In genomic region chr7:44962483-44963251, GRCh38 we compare ENCODE assay signal across 8 cellular contexts. TPM values are rescaled to one million over a fixed set of nuclear protein-coding genes. Genes with fewer than 3 reads are reported as not detected.
DNase-seq lines count a peak whose midpoint lies in the region; ATAC-seq lines count a peak whose summit lies in the region.

No MANE protein-coding gene starts in this region.

- intact Hi-C loops in left ventricle myocardium superior (cut with micrococcal nuclease) (no loop called here), sciatic nerve (cut with DNase I) (loop anchor here (10.0 kb wide), 1 partner anchor 172 kb away; no protein-coding TSS in a partner anchor)

- H3K36me3 Mint-ChIP-seq in activated CD8-positive, alpha-beta T cell treated with anti-CD3 and anti-CD28 coated beads, Interleukin-2, amount 10 ng/mL, durations not matched to agents 7 days and 5 days (ENCODE audit: low read depth): peaks cover 47% of the 10 kb centered on the region

- no peak overlapping the region for H3K27ac Mint-ChIP-seq in activated CD8-positive, alpha-beta T cell treated with anti-CD3 and anti-CD28 coated beads, Interleukin-2, amount 10 ng/mL, durations not matched to agents 7 days and 5 days

- ATAC-seq in activated CD8-positive, alpha-beta T cell treated with anti-CD3 and anti-CD28 coated beads, Interleukin-2, amount 10 ng/mL, durations not matched to agents 7 days and 5 days: no peak
- ATAC-seq in left ventricle myocardium superior (peak; percentile 74), sciatic nerve (peak; percentile 75), GM18868 (IDR thresholded peaks at IDR 0.05; ENCODE audit: unreplicated experiment) (no peak)

- CTCF ChIA-PET in activated CD8-positive, alpha-beta T cell treated with anti-CD3 and anti-CD28 coated beads, Interleukin-2, amount 10 ng/mL, durations not matched to agents 7 days and 5 days (lab: Charles Lee): interaction anchor here (0.7 kb wide), 1 partner anchor 11 kb away, joined by 3 read pairs; no protein-coding TSS in a partner anchor

- POLR2A ChIA-PET in activated CD8-positive, alpha-beta T cell treated with anti-CD3 and anti-CD28 coated beads, Interleukin-2, amount 10 ng/mL, durations not matched to agents 7 days and 5 days (lab: Charles Lee): interaction anchor here (1.2 to 6.7 kb wide), 3 partner anchors 10 to 78 kb away, joined by 4 to 96 read pairs (median 8); partner anchors contain the start of gene PURB

- H3K4me1 Mint-ChIP-seq in activated CD8-positive, alpha-beta T cell treated with anti-CD3 and anti-CD28 coated beads, Interleukin-2, amount 10 ng/mL, durations not matched to agents 7 days and 5 days (ENCODE audit: low read depth): peaks cover 24% of the 10 kb centered on the region

- no peak overlapping the region for H3K4me3 Mint-ChIP-seq in activated CD8-positive, alpha-beta T cell treated with anti-CD3 and anti-CD28 coated beads, Interleukin-2, amount 10 ng/mL, durations not matched to agents 7 days and 5 days

- peak; percentile 43 for DNase-seq in G401 (ENCODE audit: low spot score)
- DNase-seq in activated CD8-positive, alpha-beta T cell treated with anti-CD3 and anti-CD28 coated beads, Interleukin-2, amount 10 ng/mL, durations not matched to agents 7 days and 5 days: peak; percentile 32
- peak; percentile 59 for DNase-seq in left ventricle myocardium superior
- peak; percentile 66 for DNase-seq in sciatic nerve (ENCODE audit: low spot score)
- no peak for DNase-seq in KG1 (lab: John Stamatoyannopoulos, UW)
- no peak for DNase-seq in stimulated activated CD4-positive, alpha-beta T cell treated with anti-CD3 and anti-CD28 coated beads, Interleukin-4, amount 100 ng/mL, for 4 hours
- DNase-seq in KBM-7: no peak

- in situ Hi-C loops in G401 (cut with HindIII; ENCODE audit: low sequenced_read_pairs): no loop called here
- in situ Hi-C loops in KBM-7 (cut with MboI; ENCODE audit: low pct_unique_long_range_greater_than_20kb, low sequenced_read_pairs): no loop called here

- H3K9me3 Mint-ChIP-seq in activated CD8-positive, alpha-beta T cell treated with anti-CD3 and anti-CD28 coated beads, Interleukin-2, amount 10 ng/mL, durations not matched to agents 7 days and 5 days (ENCODE audit: insufficient read depth): no peaks in the 10 kb centered on the region

- no peaks in the 10 kb centered on the region for H3K27me3 Mint-ChIP-seq in activated CD8-positive, alpha-beta T cell treated with anti-CD3 and anti-CD28 coated beads, Interleukin-2, amount 10 ng/mL, durations not matched to agents 7 days and 5 days (ENCODE audit: low read depth)

RNA-seq across cellular contexts. Expression of gene MYO1G, which starts 16.1 kb away (rescaled TPM):
- 0.37 and 0.98 TPM in 2 replicates for total RNA-seq in G401 (2014; rRNA removed; shearing (Covaris generic))
- total RNA-seq in activated CD8-positive, alpha-beta T cell treated with anti-CD3 and anti-CD28 coated beads, Interleukin-2, amount 10 ng/mL, durations not matched to agents 7 days and 5 days: 100 to 1,000 TPM; 435 to 453 TPM
- total RNA-seq in left ventricle myocardium superior: 1.3 TPM
- 8.8 TPM for total RNA-seq in sciatic nerve

RNA-seq across cellular contexts. Expression of gene CCM2, which starts 37.3 kb away (rescaled TPM):
- 30.2 and 34.2 TPM in 2 replicates for total RNA-seq in G401 (2014; rRNA removed; shearing (Covaris generic))
- 10 to 100 TPM; 99.6 to 99.9 TPM for total RNA-seq in activated CD8-positive, alpha-beta T cell treated with anti-CD3 and anti-CD28 coated beads, Interleukin-2, amount 10 ng/mL, durations not matched to agents 7 days and 5 days
- total RNA-seq in left ventricle myocardium superior (36.7 TPM), sciatic nerve (42.9 TPM)

Comparison
In these comparisons a context has a peak if more than half of its experiments do, and no peak if none do; other contexts are left out.
1. DNase-seq: peak in G401 (single experiment), activated CD8-positive, alpha-beta T cell treated with anti-CD3 and anti-CD28 coated beads, Interleukin-2, amount 10 ng/mL, durations not matched to agents 7 days and 5 days (single experiment), left ventricle myocardium superior (single experiment) and sciatic nerve (single experiment); none in KG1 (single experiment), stimulated activated CD4-positive, alpha-beta T cell treated with anti-CD3 and anti-CD28 coated beads, Interleukin-4, amount 100 ng/mL, for 4 hours (0 of 2) and KBM-7 (single experiment).
2. ATAC-seq: peak in left ventricle myocardium superior (single experiment) and sciatic nerve (single experiment); none in activated CD8-positive, alpha-beta T cell treated with anti-CD3 and anti-CD28 coated beads, Interleukin-2, amount 10 ng/mL, durations not matched to agents 7 days and 5 days (single experiment) and GM18868 (single experiment).
3. RNA of gene MYO1G, which starts 16.1 kb away (total RNA-seq): 435 to 453 TPM in activated CD8-positive, alpha-beta T cell treated with anti-CD3 and anti-CD28 coated beads, Interleukin-2, amount 10 ng/mL, durations not matched to agents 7 days and 5 days; 8.8 TPM in sciatic nerve (single experiment), 1.3 TPM in left ventricle myocardium superior (single experiment) and 0.37 to 0.98 TPM in G401; every median in the first group is over 10 times any median in the second.